In genomic region chr17:16751224-16751923, GRCh38 we compare ENCODE assay signal across 7 cellular contexts.
A peak's percentile ranks its signal among the peaks of the same experiment; 100 is the strongest.
DNase-seq lines count a peak whose midpoint lies in the region; ATAC-seq, FAIRE-seq and TF ChIP-seq lines count a peak whose summit lies in the region.
"Not testable (repeated sequence)": the region's sequence is repeated elsewhere in the genome, so short reads cannot be mapped to it uniquely, and the experiment has no call there.

No MANE protein-coding gene starts in this region.

- H3K4me3 ChIP-seq in Karpas-422 (ENCODE audit: low read length); choroid plexus epithelial cell (ENCODE audit: low read depth, low read length); pancreas: not testable (repeated sequence)

- H4K20me1 ChIP-seq in Karpas-422 (ENCODE audit: insufficient read depth, low read depth, low read length): not testable (repeated sequence)

- intact Hi-C loops in pancreas (cut with DNase I): not testable (repeated sequence)

- not testable (repeated sequence) for H3K27me3 ChIP-seq in Karpas-422 (ENCODE audit: low read length); pancreas

- H3K4me2 ChIP-seq in Karpas-422 (ENCODE audit: low read depth, low read length, poor library complexity, severe bottlenecking): not testable (repeated sequence)

- not testable (repeated sequence) for FAIRE-seq in pancreas (lab: Jason Lieb, UNC)

- WGBS in pancreas, 2 donors: 41 to 60% methylated on average over 8 to 9 of the region's 10 CpGs

- H3K27ac ChIP-seq in Karpas-422 (ENCODE audit: low read length); VCaP; pancreas: not testable (repeated sequence)

- not testable (repeated sequence) for H3K4me1 ChIP-seq in Karpas-422 (ENCODE audit: low read length); pancreas

- not testable (repeated sequence) for H3K9ac ChIP-seq in Karpas-422 (ENCODE audit: low read length)

- H3K9me3 ChIP-seq in Karpas-422 (ENCODE audit: low read length); pancreas: not testable (repeated sequence)

- peak; percentile 67 for TF ChIP-seq CTCF in VCaP (conservative IDR thresholded peaks at IDR 0.05)
- peak; percentile 51 for TF ChIP-seq CTCF in choroid plexus epithelial cell (conservative IDR thresholded peaks at IDR 0.05; ENCODE audit: low read depth, low read length)
- peak in 3 of 4 donors; percentile 12 to 18 (median 17) for TF ChIP-seq CTCF in pancreas (IDR thresholded peaks at IDR 0.05)

- H3K9me2 ChIP-seq in Karpas-422 (replicated peaks; ENCODE audit: insufficient read depth, low read length): not testable (repeated sequence)

- peak; percentile 56 to 89 (median 82) for ATAC-seq in pancreas

- not testable (repeated sequence) for H3K79me2 ChIP-seq in Karpas-422 (ENCODE audit: low read length)

- not testable (repeated sequence) for H3K36me3 ChIP-seq in Karpas-422 (ENCODE audit: insufficient read depth, low read length); pancreas

- peak; percentile 13 for DNase-seq in Daoy (ENCODE audit: low read depth)
- DNase-seq in Karpas-422: peak; percentile 53
- peak; percentile 4 for DNase-seq in NCI-H82 treated with DMSO at 0.1 percent for 48 hours (lab: John Stamatoyannopoulos, UW; ENCODE audit: unreplicated experiment)
- DNase-seq in choroid plexus epithelial cell (ENCODE audit: low read depth): peak; percentile 8
- DNase-seq in iPS-NIHi7 (ENCODE audit: extremely low spot score): peak; percentile 11
- DNase-seq in pancreas: peak in 1 of 6 donors; percentile 22

- not testable (repeated sequence) for H2AFZ ChIP-seq in Karpas-422 (ENCODE audit: low read length)

Comparison
In these comparisons a context has a peak if more than half of its experiments do, and no peak if none do; other contexts are left out.
1. CTCF ChIP-seq: peak in every context shown above with its lines; median percentile 67 in VCaP; 51 in choroid plexus epithelial cell; 17 in pancreas.